In genomic region chrX:20189171-20189570, GRCh38 we compare ENCODE assay signal across 23 cellular contexts.
"Had no signal": no experiment of that assay in that cellular context is flagged by ENCODE, and none has a peak within 500 bp of the region (broad histone marks: within the 10 kb centered on the region; RNA-seq: fewer than 3 reads in every experiment).

No MANE protein-coding gene starts in this region.

- DNase-seq: dorsolateral prefrontal cortex; effector CD8-positive, alpha-beta T cell; esophagus squamous epithelium; foreskin fibroblast; immature natural killer cell; kidney; left cardiac atrium; left ventricle myocardium inferior; lower lobe of right lung; mesenchymal stem cell; midbrain; nucleus accumbens; ovary; right cardiac atrium; stimulated activated CD4-positive, alpha-beta T cell treated with anti-CD3 and anti-CD28 coated beads, Interleukin-2, amount 100 ng/mL, for 48 hours; stimulated activated naive CD8-positive, alpha-beta T cell treated with anti-CD3 and anti-CD28 coated beads, Interleukin-15, Interleukin-2, amounts not matched to agents 100 U/mL and 50 U/mL, for 24 hours; substantia nigra; transverse colon had no signal

- H3K9me3 ChIP-seq: esophagus squamous epithelium, left ventricle myocardium inferior, lower lobe of right lung, ovary, thoracic aorta, transverse colon had no signal

- H3K27me3 ChIP-seq: neural progenitor cell, ovary, transverse colon had no signal

- H3K36me3 ChIP-seq: ovary, thoracic aorta, transverse colon had no signal

- H3K4me3 Mint-ChIP-seq: immature natural killer cell; natural killer cell treated with Interleukin-12 subunit alpha and Interleukin-12 subunit beta and Interleukin-15 and Interleukin-18, amount 100 ng/mL, for 72 hours; neural progenitor cell had no signal

- H3K27ac Mint-ChIP-seq: natural killer cell treated with Interleukin-12 subunit alpha and Interleukin-12 subunit beta and Interleukin-15 and Interleukin-18, amount 100 ng/mL, for 72 hours; neural progenitor cell had no signal

- H3K4me3 ChIP-seq: coronary artery, dorsolateral prefrontal cortex, esophagus squamous epithelium, left ventricle myocardium inferior, lower lobe of right lung, neural progenitor cell, ovary, smooth muscle cell, thoracic aorta, transverse colon had no signal

- H3K9me3 Mint-ChIP-seq: immature natural killer cell; natural killer cell treated with Interleukin-12 subunit alpha and Interleukin-12 subunit beta and Interleukin-15 and Interleukin-18, amount 100 ng/mL, for 72 hours had no signal

- H3K4me1 Mint-ChIP-seq: immature natural killer cell, neural progenitor cell had no signal

- ATAC-seq: left cardiac atrium; lower lobe of right lung; natural killer cell treated with Interleukin-12 subunit alpha and Interleukin-12 subunit beta and Interleukin-15 and Interleukin-18, amount 100 ng/mL, for 72 hours; right cardiac atrium; stimulated activated naive CD8-positive, alpha-beta T cell treated with anti-CD3 and anti-CD28 coated beads, Interleukin-15, Interleukin-2, amounts not matched to agents 100 U/mL and 50 U/mL, for 24 hours had no signal

- H3K27ac ChIP-seq: coronary artery, dorsolateral prefrontal cortex, esophagus squamous epithelium, left ventricle myocardium inferior, lower lobe of right lung, neural progenitor cell, ovary, thoracic aorta, transverse colon had no signal

- H3K4me1 ChIP-seq: esophagus squamous epithelium, left ventricle myocardium inferior, lower lobe of right lung, neural progenitor cell, transverse colon had no signal
